Comparison of ENCODE assay signal across 8 cellular contexts in the genomic region with DNA sequence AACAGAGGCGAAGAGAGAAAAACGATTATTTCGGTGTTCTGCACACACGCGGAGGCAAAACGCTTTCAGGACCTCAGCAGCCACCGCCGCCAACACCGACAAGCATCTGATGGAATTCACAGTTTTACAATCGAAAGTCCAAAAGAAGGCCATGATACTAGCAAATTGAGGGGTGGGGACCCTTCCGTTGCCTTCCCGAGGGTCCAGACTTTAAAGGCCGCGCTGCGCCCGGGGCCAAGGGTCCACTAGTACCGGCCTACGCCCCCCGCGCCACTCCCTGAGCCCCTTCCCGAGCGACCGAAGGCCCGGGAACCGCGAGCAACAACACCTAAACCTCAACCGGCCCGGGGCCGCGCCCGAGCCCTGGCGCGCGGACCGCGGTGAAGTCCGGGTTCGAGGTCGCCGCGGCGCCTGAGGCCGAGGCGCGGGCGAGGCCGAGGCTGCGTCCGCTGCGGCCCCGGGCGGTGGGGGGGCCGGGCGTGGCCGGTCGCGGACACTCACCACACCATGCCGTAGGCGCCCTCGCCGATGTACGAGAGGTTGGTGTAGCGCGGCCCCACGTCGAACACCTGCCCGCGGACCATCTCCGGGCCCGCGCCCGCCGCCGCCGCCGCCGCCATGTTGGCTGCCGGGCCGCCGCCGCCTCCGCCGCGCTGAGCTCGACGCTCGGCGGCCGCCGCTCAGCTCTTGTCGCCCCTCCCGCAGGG. TPM values are rescaled to one million over a fixed set of nuclear protein-coding genes. Genes with fewer than 3 reads are reported as not detected.
DNase-seq lines count a peak whose midpoint lies in the region; ATAC-seq, FAIRE-seq and TF ChIP-seq lines count a peak whose summit lies in the region.

No MANE protein-coding gene starts in this region.

- ATAC-seq in activated CD4-positive, CD25-positive, alpha-beta regulatory T cell treated with anti-CD3 and anti-CD28 coated beads, Interleukin-2, amount 50 U/mL, for 24 hours = peak; percentile 1 to 2
- ATAC-seq in HG03521 (IDR thresholded peaks at IDR 0.05; ENCODE audit: unreplicated experiment) (peak; percentile 22), GM21360 (IDR thresholded peaks at IDR 0.05; ENCODE audit: unreplicated experiment) (no peak)
- peak; percentile 41 to 56 for ATAC-seq in naive thymus-derived CD8-positive, alpha-beta T cell

- no peaks in the 10 kb centered on the region for H3K9me3 Mint-ChIP-seq in activated CD4-positive, alpha-beta memory T cell treated with anti-CD3 and anti-CD28 coated beads, Interleukin-2, amount 10 ng/mL, durations not matched to agents 7 days and 5 days
- H3K9me3 Mint-ChIP-seq in naive thymus-derived CD8-positive, alpha-beta T cell = peaks cover 0 to 3% (median 0%) of the 10 kb centered on the region in 9 donors

- POLR2A ChIA-PET in activated CD4-positive, alpha-beta memory T cell treated with anti-CD3 and anti-CD28 coated beads, Interleukin-2, amount 10 ng/mL, durations not matched to agents 7 days and 5 days (lab: Charles Lee) = interaction anchor here (0.6 to 1.8 kb wide), 7 partner anchors 9 to 209 kb away, joined by 3 to 14 read pairs (median 4); no protein-coding TSS in a partner anchor
- POLR2A ChIA-PET in naive thymus-derived CD8-positive, alpha-beta T cell (lab: Charles Lee) = interaction anchor here (0.6 to 1.6 kb wide), 8 partner anchors 22 to 1197 kb away, joined by 3 to 5 read pairs (median 3); a partner anchor contains a TSS

- no peak for TF ChIP-seq POLR2A in erythroblast (IDR thresholded peaks at IDR 0.05; ENCODE audit: low read length)

- peaks cover 41% of the 10 kb centered on the region for H3K4me1 Mint-ChIP-seq in activated CD4-positive, alpha-beta memory T cell treated with anti-CD3 and anti-CD28 coated beads, Interleukin-2, amount 10 ng/mL, durations not matched to agents 7 days and 5 days
- peaks cover 32 to 58% (median 50%) of the 10 kb centered on the region in 4 donors for H3K4me1 Mint-ChIP-seq in naive thymus-derived CD8-positive, alpha-beta T cell

- peaks cover 6% of the 10 kb centered on the region for H3K27me3 Mint-ChIP-seq in activated CD4-positive, alpha-beta memory T cell treated with anti-CD3 and anti-CD28 coated beads, Interleukin-2, amount 10 ng/mL, durations not matched to agents 7 days and 5 days
- no peaks in the 10 kb centered on the region for H3K27me3 Mint-ChIP-seq in naive thymus-derived CD8-positive, alpha-beta T cell

- H3K4me3 Mint-ChIP-seq in activated CD4-positive, alpha-beta memory T cell treated with anti-CD3 and anti-CD28 coated beads, Interleukin-2, amount 10 ng/mL, durations not matched to agents 7 days and 5 days = peak overlapping the region; percentile 88
- peak overlapping the region; percentile 93 to 99 (median 96) for H3K4me3 Mint-ChIP-seq in naive thymus-derived CD8-positive, alpha-beta T cell

- CTCF ChIA-PET in activated CD4-positive, alpha-beta memory T cell treated with anti-CD3 and anti-CD28 coated beads, Interleukin-2, amount 10 ng/mL, durations not matched to agents 7 days and 5 days (lab: Charles Lee) = interaction anchor here (0.7 to 1.0 kb wide), 4 partner anchors 9 to 155 kb away, joined by 3 to 5 read pairs (median 3); no protein-coding TSS in a partner anchor

- peak overlapping the region; percentile 86 for H3K27ac Mint-ChIP-seq in activated CD4-positive, alpha-beta memory T cell treated with anti-CD3 and anti-CD28 coated beads, Interleukin-2, amount 10 ng/mL, durations not matched to agents 7 days and 5 days
- peak overlapping the region; percentile 87 to 98 (median 96) for H3K27ac Mint-ChIP-seq in naive thymus-derived CD8-positive, alpha-beta T cell

- peaks cover 24% of the 10 kb centered on the region for H3K36me3 Mint-ChIP-seq in activated CD4-positive, alpha-beta memory T cell treated with anti-CD3 and anti-CD28 coated beads, Interleukin-2, amount 10 ng/mL, durations not matched to agents 7 days and 5 days (ENCODE audit: low read depth)
- no peaks in the 10 kb centered on the region for H3K36me3 Mint-ChIP-seq in naive thymus-derived CD8-positive, alpha-beta T cell

- FAIRE-seq in urothelium cell line (lab: Jason Lieb, UNC) = peak; percentile 20

- no peak for DNase-seq in activated CD4-positive, CD25-positive, alpha-beta regulatory T cell (lab: John Stamatoyannopoulos, UW)
- DNase-seq in activated CD4-positive, alpha-beta memory T cell treated with anti-CD3 and anti-CD28 coated beads, Interleukin-2, amount 10 ng/mL, durations not matched to agents 7 days and 5 days = peak; percentile 43
- peak; percentile 72 to 77 for DNase-seq in erythroblast (lab: John Stamatoyannopoulos, UW)
- peak in 5 of 10 donors; percentile 7 to 29 (median 22) for DNase-seq in naive thymus-derived CD8-positive, alpha-beta T cell
- DNase-seq in urothelium cell line (ENCODE audit: low spot score) = peak; percentile 37

RNA-seq across cellular contexts. Expression of a gene that starts 0.5 kb away (rescaled TPM):
- total RNA-seq in activated CD4-positive, alpha-beta memory T cell treated with anti-CD3 and anti-CD28 coated beads, Interleukin-2, amount 10 ng/mL, durations not matched to agents 7 days and 5 days = 10 to 100 TPM; 97.6 to 99.5 TPM
- total RNA-seq in naive thymus-derived CD8-positive, alpha-beta T cell = 100 to 1,000 TPM; 119 TPM
- 10 to 100 TPM; 62.9 to 92.8 (median 78.9) TPM for polyA plus RNA-seq in naive thymus-derived CD8-positive, alpha-beta T cell

Comparison
In these comparisons a context has a peak if more than half of its experiments do, and no peak if none do; other contexts are left out.
1. DNase-seq: peak in activated CD4-positive, alpha-beta memory T cell treated with anti-CD3 and anti-CD28 coated beads, Interleukin-2, amount 10 ng/mL, durations not matched to agents 7 days and 5 days (single experiment), erythroblast (2 of 2) and urothelium cell line (single experiment); none in activated CD4-positive, CD25-positive, alpha-beta regulatory T cell (0 of 4).